29 cellular contexts compared by ENCODE assay signal in the genomic region with DNA sequence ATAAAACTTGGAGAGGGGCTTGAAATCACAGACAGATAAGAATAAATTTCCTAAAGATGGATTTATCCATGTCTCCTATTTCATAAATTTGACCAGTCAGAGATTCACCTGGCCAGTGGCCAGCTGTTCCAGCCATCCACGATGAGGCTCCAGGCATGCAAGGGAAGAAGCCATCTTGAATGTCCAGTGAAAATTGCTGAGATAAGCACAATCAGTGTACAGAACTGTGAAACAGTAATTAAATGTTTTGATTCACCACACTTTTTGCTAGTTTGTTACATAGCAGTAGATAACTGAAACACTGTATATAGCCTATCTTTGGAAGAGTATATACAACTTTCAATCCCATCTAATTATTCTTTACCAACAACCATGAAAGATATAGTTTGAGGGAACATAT.
"Had no signal": no experiment of that assay in that cellular context is flagged by ENCODE, and none has a peak within 500 bp of the region (broad histone marks: within the 10 kb centered on the region; RNA-seq: fewer than 3 reads in every experiment).

No MANE protein-coding gene starts in this region.

- DNase-seq: activated CD4-positive, alpha-beta memory T cell treated with anti-CD3 and anti-CD28 coated beads, Interleukin-2, amount 10 ng/mL, durations not matched to agents 7 days and 5 days; activated CD4-positive, alpha-beta T cell treated with anti-CD3 and anti-CD28 coated beads for 1 hour; activated CD4-positive, alpha-beta T cell treated with anti-CD3 and anti-CD28 coated beads for 4 hours; activated CD4-positive, alpha-beta T cell treated with anti-CD3 and anti-CD28 coated beads, Interleukin-2, amount 10 ng/mL, durations not matched to agents 7 days and 5 days; activated CD4-positive, alpha-beta T cell treated with anti-CD3 and anti-CD28 coated beads, Interleukin-2, amount 50 U/mL, for 4 hours; activated CD8-positive, alpha-beta memory T cell treated with anti-CD3 and anti-CD28 coated beads, Interleukin-2, amount 50 U/mL, for 48 hours; activated gamma-delta T cell; activated naive CD4-positive, alpha-beta T cell; activated naive CD4-positive, alpha-beta T cell treated with anti-CD3 and anti-CD28 coated beads, Interleukin-2, amount 10 ng/mL, durations not matched to agents 7 days and 5 days; activated naive CD8-positive, alpha-beta T cell treated with anti-CD3 and anti-CD28 coated beads, Interleukin-2, amount 10 ng/mL, durations not matched to agents 7 days and 5 days; activated T-cell treated with anti-CD3 and anti-CD28 coated beads for 4 hours; activated T-cell treated with anti-CD3 and anti-CD28 coated beads, Interleukin-2, amount 50 U/mL, for 24 hours; activated T-cell treated with anti-CD3 and anti-CD28 coated beads, Interleukin-2, amount 50 U/mL, for 72 hours; brain microvascular endothelial cell; dorsolateral prefrontal cortex; effector memory CD4-positive, alpha-beta T cell; endodermal cell; foreskin fibroblast; head of caudate nucleus; hippocampal formation; T1000 had no signal

- ATAC-seq: activated naive CD4-positive, alpha-beta T cell treated with anti-CD3 and anti-CD28 coated beads, Interleukin-2, amount 50 U/mL, for 72 hours; activated T-cell treated with anti-CD3 and anti-CD28 coated beads, Interleukin-2, amount 50 U/mL, for 72 hours; esophagus mucosa; WTC11 had no signal

- H3K27ac ChIP-seq: brain microvascular endothelial cell, coronary artery, dorsolateral prefrontal cortex, VCaP had no signal

- FAIRE-seq: astrocyte, bronchial epithelial cell, frontal cortex had no signal

- H3K36me3 ChIP-seq: brain microvascular endothelial cell had no signal

- H3K4me3 ChIP-seq: coronary artery, dorsolateral prefrontal cortex had no signal

- H3K27me3 ChIP-seq: brain microvascular endothelial cell, dorsolateral prefrontal cortex had no signal
